ENCODE assay signal across 10 cellular contexts in the genomic region with DNA sequence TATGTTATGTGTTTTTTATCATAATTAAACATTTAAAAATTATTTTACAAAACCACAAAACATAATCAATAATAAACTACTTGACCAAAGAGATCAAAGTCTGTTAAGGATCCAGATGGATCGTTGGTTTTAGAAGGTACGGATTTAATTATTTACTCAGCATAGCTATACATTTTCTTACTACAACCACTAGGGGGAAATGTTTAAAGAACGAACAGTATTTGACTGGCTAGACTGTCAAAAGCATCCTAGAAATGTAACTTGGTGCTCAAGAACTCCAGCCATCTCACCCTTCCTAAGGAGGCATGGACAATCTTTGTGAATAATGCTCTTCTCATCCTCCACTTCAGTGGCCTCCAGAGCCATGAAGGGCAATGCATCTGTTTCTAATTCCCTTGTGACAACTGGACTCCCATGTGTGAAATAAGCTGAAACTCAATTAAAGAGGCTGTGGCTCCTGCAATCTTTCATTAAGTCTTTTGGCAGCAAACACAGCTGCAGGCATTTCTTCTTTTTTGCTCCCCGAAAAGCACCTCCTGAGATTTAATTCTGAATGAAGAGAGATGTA.
DNase-seq lines count a peak whose midpoint lies in the region; ATAC-seq and TF ChIP-seq lines count a peak whose summit lies in the region.
"Had no signal": no experiment of that assay in that cellular context is flagged by ENCODE, and none has a peak within 500 bp of the region (broad histone marks: within the 10 kb centered on the region; RNA-seq: fewer than 3 reads in every experiment).

No MANE protein-coding gene starts in this region.

- H3K4me3 Mint-ChIP-seq in nephron progenitor cell, result no peak overlapping the region
- H3K4me3 Mint-ChIP-seq: central memory CD8-positive, alpha-beta T cell had no signal

- H3K27ac ChIP-seq in SK-N-MC, result no peak overlapping the region
- H3K27ac ChIP-seq: SJSA1 had no signal

- no peaks in the 10 kb centered on the region for H3K36me3 ChIP-seq in SK-N-MC (ENCODE audit: insufficient read depth, low read length)
- H3K36me3 ChIP-seq: SJSA1 had no signal

- DNase-seq in GM12864 (ENCODE audit: low read depth) (no peak), SK-N-MC (ENCODE audit: low read depth, low spot score) (peak; percentile 18), nephron progenitor cell (no peak)
- DNase-seq in activated naive CD4-positive, alpha-beta T cell treated with anti-CD3 and anti-CD28 coated beads, Interleukin-2, amount 50 U/mL, for 72 hours (ENCODE audit: low spot score in 2 of 2), result no peak
- no peak for DNase-seq in activated CD8-positive, alpha-beta memory T cell treated with anti-CD3 and anti-CD28 coated beads for 24 hours
- DNase-seq: HCEC 1CT had no signal

- H3K4me3 ChIP-seq in GM12864 (ENCODE audit: low read depth, low read length) (no peak overlapping the region), SK-N-MC (no peak overlapping the region)
- H3K4me3 ChIP-seq: SJSA1 had no signal

- no peak overlapping the region for H3K9ac ChIP-seq in SK-N-MC (ENCODE audit: insufficient read length)

- peaks cover 9% of the 10 kb centered on the region for H3K9me3 Mint-ChIP-seq in nephron progenitor cell
- H3K9me3 Mint-ChIP-seq in activated naive CD4-positive, alpha-beta T cell treated with anti-CD3 and anti-CD28 coated beads, Interleukin-2, amount 50 U/mL, for 72 hours, result peaks cover 0 to 11% of the 10 kb centered on the region in 2 donors

- no peaks in the 10 kb centered on the region for H3K27me3 Mint-ChIP-seq in nephron progenitor cell (ENCODE audit: low read depth, poor library complexity)
- H3K27me3 Mint-ChIP-seq: central memory CD8-positive, alpha-beta T cell had no signal

- ATAC-seq in HG02938 (IDR thresholded peaks at IDR 0.05; ENCODE audit: unreplicated experiment) (peak; percentile 61), HG03108 (IDR thresholded peaks at IDR 0.05; ENCODE audit: unreplicated experiment) (no peak)
- no peak for ATAC-seq in activated naive CD4-positive, alpha-beta T cell treated with anti-CD3 and anti-CD28 coated beads, Interleukin-2, amount 50 U/mL, for 72 hours

- TF ChIP-seq CTCF in GM12864 (IDR thresholded peaks at IDR 0.05; ENCODE audit: low read depth, low read length, missing control alignments), result peak; percentile 27
- TF ChIP-seq CTCF in nephron progenitor cell (IDR thresholded peaks at IDR 0.05), result peak; percentile 54

- peaks cover 4% of the 10 kb centered on the region for H3K4me1 Mint-ChIP-seq in nephron progenitor cell
- H3K4me1 Mint-ChIP-seq: central memory CD8-positive, alpha-beta T cell had no signal

- H3K36me3 Mint-ChIP-seq in nephron progenitor cell (ENCODE audit: low read depth), result no peaks in the 10 kb centered on the region
- H3K36me3 Mint-ChIP-seq in activated naive CD4-positive, alpha-beta T cell treated with anti-CD3 and anti-CD28 coated beads, Interleukin-2, amount 50 U/mL, for 72 hours, result no peaks in the 10 kb centered on the region

- H3K27ac Mint-ChIP-seq in nephron progenitor cell, result no peak overlapping the region
- no peak overlapping the region for H3K27ac Mint-ChIP-seq in activated naive CD4-positive, alpha-beta T cell treated with anti-CD3 and anti-CD28 coated beads, Interleukin-2, amount 50 U/mL, for 72 hours

- no peaks in the 10 kb centered on the region for H3K9me3 ChIP-seq in SK-N-MC (ENCODE audit: low read depth, low read length)
- H3K9me3 ChIP-seq: SJSA1 had no signal
